Comparison of ENCODE assay signal across 10 cellular contexts in the genomic region with DNA sequence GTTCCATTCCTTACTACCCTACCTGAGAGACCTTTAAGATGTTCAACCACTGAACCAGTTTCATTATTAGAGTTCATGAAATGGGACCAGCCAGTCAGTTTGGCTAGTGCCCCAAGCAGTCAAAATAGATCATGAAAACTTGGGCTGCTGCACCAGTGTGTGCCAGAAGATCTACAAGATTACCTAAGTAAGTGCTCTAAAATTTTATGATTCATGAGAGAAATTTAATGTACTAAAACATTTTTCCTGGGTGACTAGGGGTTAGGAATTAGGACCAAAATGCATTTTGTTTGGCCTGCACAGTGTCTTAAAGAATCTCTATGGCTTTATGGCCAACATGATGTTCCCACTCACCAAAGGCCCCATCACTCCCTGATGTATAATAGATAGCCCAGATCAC.
"Had no signal": no experiment of that assay in that cellular context is flagged by ENCODE, and none has a peak within 500 bp of the region (broad histone marks: within the 10 kb centered on the region; RNA-seq: fewer than 3 reads in every experiment).

No MANE protein-coding gene starts in this region.

- DNase-seq: activated CD4-positive, alpha-beta T cell treated with anti-CD3 and anti-CD28 coated beads for 48 hours; activated naive CD4-positive, alpha-beta T cell; central memory CD4-positive, alpha-beta T cell; effector memory CD8-positive, alpha-beta T cell; ovary; T-cell had no signal

- H3K36me3 ChIP-seq: ovary, SJSA1 had no signal

- H3K36me3 Mint-ChIP-seq: T-cell had no signal

- H3K4me3 ChIP-seq: ovary, SJSA1, skin epidermis had no signal

- ATAC-seq: effector memory CD8-positive, alpha-beta T cell; natural killer cell treated with Interleukin-12 subunit alpha and Interleukin-12 subunit beta and Interleukin-15 and Interleukin-18, amount 100 ng/mL, for 72 hours; T-cell had no signal

- H3K27me3 Mint-ChIP-seq: natural killer cell treated with Interleukin-12 subunit alpha and Interleukin-12 subunit beta and Interleukin-15 and Interleukin-18, amount 100 ng/mL, for 72 hours had no signal

- H3K4me3 Mint-ChIP-seq: activated T-helper 1 cell treated with anti-CD3 and anti-CD28 coated beads, Interleukin-12 subunit alpha, Interleukin-12 subunit beta, Interleukin-2, Interleukin-4 antibody, amounts not matched to agents 30 ng/mL and 10 ng/mL and 1 ng/mL, durations not matched to agents 14 hours and 24 hours and 36 hours; effector memory CD8-positive, alpha-beta T cell; natural killer cell treated with Interleukin-12 subunit alpha and Interleukin-12 subunit beta and Interleukin-15 and Interleukin-18, amount 100 ng/mL, for 72 hours; T-cell had no signal

- H3K4me1 Mint-ChIP-seq: T-cell had no signal

- H3K9me3 ChIP-seq: ovary, SJSA1 had no signal

- H3K27me3 ChIP-seq: ovary, SJSA1 had no signal

- H3K9me3 Mint-ChIP-seq: activated T-helper 1 cell treated with anti-CD3 and anti-CD28 coated beads, Interleukin-12 subunit alpha, Interleukin-12 subunit beta, Interleukin-2, Interleukin-4 antibody, amounts not matched to agents 30 ng/mL and 10 ng/mL and 1 ng/mL, durations not matched to agents 14 hours and 24 hours and 36 hours; effector memory CD8-positive, alpha-beta T cell; natural killer cell treated with Interleukin-12 subunit alpha and Interleukin-12 subunit beta and Interleukin-15 and Interleukin-18, amount 100 ng/mL, for 72 hours; T-cell had no signal

- H3K27ac Mint-ChIP-seq: activated T-helper 1 cell treated with anti-CD3 and anti-CD28 coated beads, Interleukin-12 subunit alpha, Interleukin-12 subunit beta, Interleukin-2, Interleukin-4 antibody, amounts not matched to agents 30 ng/mL and 10 ng/mL and 1 ng/mL, durations not matched to agents 14 hours and 24 hours and 36 hours; effector memory CD8-positive, alpha-beta T cell; T-cell had no signal

- H3K27ac ChIP-seq: SJSA1 had no signal
